ENCODE assay signal across 1 cellular context in genomic region chr7:99472561-99473314, GRCh38.
TF ChIP-seq lines count a peak whose summit lies in the region.

TSS of gene ZNF789 (plus strand) at chr7:99472890. CDS start at chr7:99476457, 3,567 bp downstream.

TF ChIP-seq in HepG2, 621 proteins besides CTCF, POLR2A, EP300 and RAD21 (continued from another document and continues in another):
- TF ChIP-seq CEBPZ (IDR thresholded peaks at IDR 0.05; ENCODE audit: low read length) (no peak), TEAD2 (CRISPR knock-in tag; IDR thresholded peaks at IDR 0.05) (no peak), ZNF20 (CRISPR knock-in tag; IDR thresholded peaks at IDR 0.05) (no peak; the same call in 1 of the 2 replicates), TFAP4 (IDR thresholded peaks at IDR 0.05; ENCODE audit: borderline replicate concordance, low read depth) (peak; percentile 21; the same call in 1 of the 2 replicates), NFAT5 (CRISPR knock-in tag; IDR thresholded peaks at IDR 0.05) (peak; percentile 60; the same call in 1 of the 2 replicates), ZNF598 (CRISPR knock-in tag; IDR thresholded peaks at IDR 0.05; ENCODE audit: borderline replicate concordance) (no peak), NR3C1 (CRISPR knock-in tag; IDR thresholded peaks at IDR 0.05) (no peak), ZNF574 (CRISPR knock-in tag; IDR thresholded peaks at IDR 0.05) (peak; percentile 99), ZFP1 (CRISPR knock-in tag; IDR thresholded peaks at IDR 0.05) (no peak), TAF15 (IDR thresholded peaks at IDR 0.05; ENCODE audit: low read depth, low read length, poor library complexity, severe bottlenecking) (no peak), ZFP36L2 (CRISPR knock-in tag; IDR thresholded peaks at IDR 0.05) (no peak), ZNF772 (CRISPR knock-in tag; IDR thresholded peaks at IDR 0.05) (peak; percentile 81; the same call in 1 of the 2 replicates), ZBTB20 (CRISPR knock-in tag; IDR thresholded peaks at IDR 0.05; ENCODE audit: borderline replicate concordance, low read depth) (no peak), MYPOP (CRISPR knock-in tag; IDR thresholded peaks at IDR 0.05) (0 out of 2 replicates have a peak, but pooled peaks have one; percentile 51), YEATS2 (CRISPR knock-in tag; IDR thresholded peaks at IDR 0.05; ENCODE audit: borderline replicate concordance) (peak; percentile 74), ZNF713 (CRISPR knock-in tag; IDR thresholded peaks at IDR 0.05) (no peak), ZNF451 (CRISPR knock-in tag; IDR thresholded peaks at IDR 0.05) (peak; percentile 70; the same call in 1 of the 2 replicates), KDM1A (CRISPR knock-in tag; IDR thresholded peaks at IDR 0.05) (no peak), ZFP82 (CRISPR knock-in tag; IDR thresholded peaks at IDR 0.05; ENCODE audit: borderline replicate concordance) (no peak), FOXP4 (CRISPR knock-in tag; IDR thresholded peaks at IDR 0.05) (peak; percentile 37; the same call in 1 of the 2 replicates), MED13 (CRISPR knock-in tag; IDR thresholded peaks at IDR 0.05) (no peak; the same call in 1 of the 2 replicates), ZNF431 (CRISPR knock-in tag; IDR thresholded peaks at IDR 0.05; ENCODE audit: borderline replicate concordance, low read depth) (peak; percentile 41; the same call in 1 of the 2 replicates), ZGPAT (CRISPR knock-in tag; IDR thresholded peaks at IDR 0.05) (peak; percentile 37; the same call in 1 of the 2 replicates), ZNF10 (CRISPR knock-in tag; IDR thresholded peaks at IDR 0.05; ENCODE audit: borderline replicate concordance, low read depth) (no peak), ZNF83 (CRISPR knock-in tag; IDR thresholded peaks at IDR 0.05; ENCODE audit: borderline replicate concordance) (no peak), GATA4 (IDR thresholded peaks at IDR 0.05; ENCODE audit: borderline replicate concordance, low read depth) (no peak), SOX5 (CRISPR knock-in tag; IDR thresholded peaks at IDR 0.05; ENCODE audit: borderline replicate concordance) (no peak), ZHX2 (IDR thresholded peaks at IDR 0.05; ENCODE audit: low read depth) (no peak), ZHX2 (CRISPR knock-in tag; IDR thresholded peaks at IDR 0.05; ENCODE audit: borderline replicate concordance) (no peak), NRL (CRISPR knock-in tag; IDR thresholded peaks at IDR 0.05; ENCODE audit: borderline replicate concordance) (peak; percentile 85; the same call in 1 of the 2 replicates), NR1H2 (CRISPR knock-in tag; IDR thresholded peaks at IDR 0.05; ENCODE audit: borderline replicate concordance, low read depth) (no peak), HMG20B (CRISPR knock-in tag; conservative IDR thresholded peaks at IDR 0.05) (no peak), ZNF160 (CRISPR knock-in tag; IDR thresholded peaks at IDR 0.05) (no peak), ISX (CRISPR knock-in tag; conservative IDR thresholded peaks at IDR 0.05) (no peak), ELF3 (CRISPR knock-in tag; IDR thresholded peaks at IDR 0.05) (peak; percentile 41; the same call in 1 of the 2 replicates)
